In the genomic region with DNA sequence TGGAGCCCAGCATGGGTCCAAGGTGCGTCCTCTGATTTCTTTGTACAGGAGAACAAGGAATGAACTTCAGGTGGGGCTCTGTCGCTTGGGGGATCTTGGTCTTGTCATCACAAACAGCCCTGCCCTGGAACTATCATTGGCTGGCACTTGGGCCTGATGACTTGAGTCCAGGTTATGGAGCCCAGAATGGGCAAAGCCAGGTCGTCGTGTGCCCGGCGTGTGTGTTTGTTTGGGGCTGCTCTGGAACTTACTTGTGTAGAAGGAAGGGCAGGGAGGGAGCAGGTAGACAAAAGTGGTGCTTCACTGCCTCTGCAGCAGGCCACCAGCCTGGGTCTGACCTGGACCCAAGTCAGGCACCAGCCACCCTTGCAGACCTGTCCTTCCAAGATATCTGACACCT, we compare ENCODE assay signal across 23 cellular contexts.
DNase-seq lines count a peak whose midpoint lies in the region; ATAC-seq, FAIRE-seq and TF ChIP-seq lines count a peak whose summit lies in the region.
"Had no signal": no experiment of that assay in that cellular context is flagged by ENCODE, and none has a peak within 500 bp of the region (broad histone marks: within the 10 kb centered on the region; RNA-seq: fewer than 3 reads in every experiment).

No MANE protein-coding gene starts in this region.

- ATAC-seq in GM23338 (no peak), HG03432 (IDR thresholded peaks at IDR 0.05; ENCODE audit: unreplicated experiment) (no peak)

- H3K27me3 ChIP-seq in A673 (replicated peaks; ENCODE audit: insufficient read depth, low read depth, low read length, poor library complexity) (no peaks in the 10 kb centered on the region), GM23338 (ENCODE audit: insufficient read depth) (no peaks in the 10 kb centered on the region), osteoblast (ENCODE audit: insufficient read depth, low read length) (peaks cover 6% of the 10 kb centered on the region), mammary epithelial cell (ENCODE audit: insufficient read depth, low read length) (no peaks in the 10 kb centered on the region)

- H3K36me3 ChIP-seq in A673 (ENCODE audit: insufficient read depth, low read length, poor library complexity, severe bottlenecking) (no peaks in the 10 kb centered on the region), GM23338 (ENCODE audit: insufficient read depth) (no peaks in the 10 kb centered on the region), kidney (ENCODE audit: control insufficient read depth in 1 of 2, insufficient read depth in 2 of 2, low read length in 2 of 2) (no peaks in the 10 kb centered on the region), osteoblast (ENCODE audit: insufficient read depth, low read length) (no peaks in the 10 kb centered on the region), mammary epithelial cell (ENCODE audit: insufficient read depth, low read length) (no peaks in the 10 kb centered on the region)

- H3K79me2 ChIP-seq in GM23338 (replicated peaks; ENCODE audit: insufficient read depth) (no peaks in the 10 kb centered on the region), osteoblast (ENCODE audit: insufficient read depth, low read length) (no peaks in the 10 kb centered on the region), mammary epithelial cell (ENCODE audit: insufficient read depth, low read length) (no peaks in the 10 kb centered on the region)

- CTCF ChIA-PET in A673 (lab: Charles Lee) (no interaction called here), mammary epithelial cell (lab: Charles Lee; ENCODE audit: low non-redundant PET) (no interaction called here)

- no peaks in the 10 kb centered on the region for H3K36me3 Mint-ChIP-seq in GM23338 (ENCODE audit: low read depth)

- peaks cover 11% of the 10 kb centered on the region for H3K9me2 ChIP-seq in GM23338 (ENCODE audit: insufficient read depth)

- FAIRE-seq in kidney (lab: Jason Lieb, UNC), result no peak
- FAIRE-seq: GM12878, GM19239, H54, RCC 7860 had no signal

- H3K9me3 ChIP-seq in A673 (ENCODE audit: low read depth, low read length, poor library complexity, severe bottlenecking), result no peaks in the 10 kb centered on the region
- no peaks in the 10 kb centered on the region for H3K9me3 ChIP-seq in kidney (ENCODE audit: control insufficient read depth in 1 of 2, low read length in 2 of 2)
- no peaks in the 10 kb centered on the region for H3K9me3 ChIP-seq in osteoblast (ENCODE audit: low read depth, low read length)
- no peaks in the 10 kb centered on the region for H3K9me3 ChIP-seq in mammary epithelial cell (replicated peaks; ENCODE audit: insufficient read depth, low read length)

- H4K20me1 ChIP-seq in GM23338 (replicated peaks; ENCODE audit: insufficient read depth) (no peaks in the 10 kb centered on the region), osteoblast (ENCODE audit: insufficient read depth, low read length) (no peaks in the 10 kb centered on the region), mammary epithelial cell (ENCODE audit: insufficient read depth, low read length) (no peaks in the 10 kb centered on the region)

- no peak overlapping the region for H3K27ac Mint-ChIP-seq in GM23338

- peaks cover 11% of the 10 kb centered on the region for H3K27me3 Mint-ChIP-seq in GM23338 (ENCODE audit: insufficient read depth, low read depth, poor library complexity)

- intact Hi-C loops in A673 (cut with micrococcal nuclease; ENCODE audit: unreplicated experiment), result no loop called here
- intact Hi-C loops in kidney (cut with DNase I), result no loop called here
- intact Hi-C loops in mammary epithelial cell (cut with micrococcal nuclease), result no loop called here

- peaks cover 6% of the 10 kb centered on the region; the same call in 2 of the 3 replicates for H3K9me3 Mint-ChIP-seq in GM23338
- H3K9me3 Mint-ChIP-seq: HFFc6 had no signal

- BruUV-seq in A673 (replicated peaks; lab: Mats Ljungman, UMichigan) (no TSS peak), mammary epithelial cell (replicated peaks; lab: Mats Ljungman, UMichigan) (no TSS peak)

- H2AFZ ChIP-seq in GM23338, result 0 out of 2 replicates have a peak overlapping the region, but pooled peaks have one; percentile 47
- no peak overlapping the region for H2AFZ ChIP-seq in osteoblast (ENCODE audit: low read length)
- no peak overlapping the region for H2AFZ ChIP-seq in mammary epithelial cell (ENCODE audit: low read depth, low read length)

- POLR2A ChIA-PET in A673 (lab: Charles Lee; ENCODE audit: low non-redundant PET), result no interaction called here

- H3K4me3 Mint-ChIP-seq in GM23338, result no peak overlapping the region
- H3K4me3 Mint-ChIP-seq: HFFc6 had no signal

- TF ChIP-seq CTCF in A673 (conservative IDR thresholded peaks at IDR 0.05; ENCODE audit: low read depth, low read length) (no peak), GM23338 (conservative IDR thresholded peaks at IDR 0.05; ENCODE audit: low read depth in 2 of 2) (no peak), kidney (IDR thresholded peaks at IDR 0.05; ENCODE audit: borderline replicate concordance, extremely low read depth, insufficient read depth) (no peak), osteoblast (IDR thresholded peaks at IDR 0.05; ENCODE audit: extremely low read depth, low read depth, low read length) (no peak), mammary epithelial cell (conservative IDR thresholded peaks at IDR 0.05 in 1 of 2, IDR thresholded peaks at IDR 0.05 in 1 of 2; ENCODE audit: extremely low read depth in 1 of 2, insufficient read depth in 1 of 2, low read depth in 1 of 2, low read length in 2 of 2) (no peak)

- no peak overlapping the region for H3K4me3 ChIP-seq in A673 (ENCODE audit: low read depth, low read length, poor library complexity, severe bottlenecking)
- H3K4me3 ChIP-seq in GM23338, result no peak overlapping the region
- H3K4me3 ChIP-seq in kidney (ENCODE audit: low read length in 2 of 2), result no peak overlapping the region
- H3K4me3 ChIP-seq in osteoblast (ENCODE audit: insufficient read depth, low read length), result no peak overlapping the region
- H3K4me3 ChIP-seq in mammary epithelial cell (replicated peaks in 1 of 3; ENCODE audit: insufficient read depth in 1 of 3, low read depth in 2 of 3, low read length in 3 of 3), result no peak overlapping the region
- H3K4me3 ChIP-seq: GM12878, SK-N-MC had no signal

- H3K4me2 ChIP-seq in GM23338 (no peak overlapping the region), osteoblast (ENCODE audit: insufficient read depth, low read length) (no peak overlapping the region), mammary epithelial cell (ENCODE audit: insufficient read depth, low read depth, low read length) (no peak overlapping the region)

- in situ Hi-C loops in mammary epithelial cell (cut with MboI; ENCODE audit: low sequenced_read_pairs in 2 of 2), result no loop called here

- 88% methylated on average over 5 of the region's 6 CpGs for WGBS in mammary epithelial cell (ENCODE audit: low coverage, missing lambda C conversion rate)

- dilution Hi-C loops in mammary epithelial cell (cut with HindIII; ENCODE audit: low sequenced_read_pairs), result no loop called here

- H3K4me1 ChIP-seq in A673 (ENCODE audit: insufficient read depth, low read length, poor library complexity, severe bottlenecking) (peaks cover 16% of the 10 kb centered on the region), GM23338 (ENCODE audit: insufficient read depth) (no peaks in the 10 kb centered on the region), kidney (ENCODE audit: control insufficient read depth in 1 of 2, insufficient read depth in 1 of 2, low read depth in 1 of 2, low read length in 2 of 2) (no peaks in the 10 kb centered on the region), osteoblast (ENCODE audit: insufficient read depth, low read length) (peaks cover 23% of the 10 kb centered on the region), mammary epithelial cell (ENCODE audit: insufficient read depth, low read length) (no peaks in the 10 kb centered on the region)

- H3F3A ChIP-seq in GM23338 (replicated peaks; ENCODE audit: low read depth), result no peaks in the 10 kb centered on the region

- H3K27ac ChIP-seq in A673 (ENCODE audit: low read depth, low read length, poor library complexity, severe bottlenecking), result peak overlapping the region; percentile 65
- H3K27ac ChIP-seq in GM23338 (ENCODE audit: low read depth), result no peak overlapping the region
- no peak overlapping the region for H3K27ac ChIP-seq in kidney (ENCODE audit: low read depth in 2 of 2, low read length in 2 of 2)
- H3K27ac ChIP-seq in osteoblast (ENCODE audit: low read depth, low read length), result no peak overlapping the region
- no peak overlapping the region for H3K27ac ChIP-seq in mammary epithelial cell (ENCODE audit: insufficient read depth, low read depth, low read length)

- H3K4me1 Mint-ChIP-seq in GM23338, result peaks cover 7% of the 10 kb centered on the region

- no peak for DNase-seq in A673 (ENCODE audit: low spot score)
- no peak for DNase-seq in GM23338 (ENCODE audit: low spot score)
- DNase-seq in kidney, result peak; percentile 31
- DNase-seq in osteoblast (ENCODE audit: insufficient read length, low spot score, missing footprints), result peak; percentile 59
- DNase-seq in COLO668 (lab: John Stamatoyannopoulos, UW; ENCODE audit: unreplicated experiment), result no peak
- no peak for DNase-seq in mammary epithelial cell
- no peak for DNase-seq in EL
- DNase-seq: C1 segment of cervical spinal cord; GDM1; HFFc6; NCI-H1048; NCI-H146; NCI-H2029 treated with DMSO at 0.1 percent for 48 hours; NCI-H2171; NCI-H446 treated with DMSO at 0.1 percent for 48 hours; NK-92 treated with Interleukin-12 subunit alpha and Interleukin-12 subunit beta, amount 100 ng/mL, for 24 hours; SHP77 had no signal

- H3K9ac ChIP-seq in kidney (ENCODE audit: low read length in 2 of 2), result no peak overlapping the region
- no peak overlapping the region for H3K9ac ChIP-seq in mammary epithelial cell (ENCODE audit: insufficient read depth, low read length)

TF ChIP-seq in GM23338, 12 proteins besides CTCF, POLR2A, EP300 and RAD21 (continues in another document):
- no peak for TF ChIP-seq NANOG (IDR thresholded peaks at IDR 0.05; ENCODE audit: borderline replicate concordance)
- no peak for TF ChIP-seq STAT1 (IDR thresholded peaks at IDR 0.05; ENCODE audit: unreplicated experiment)
- no peak for TF ChIP-seq CREB1 (CRISPR knock-in tag; IDR thresholded peaks at IDR 0.05; ENCODE audit: low read depth)

Comparison
In these comparisons a context has a peak if more than half of its experiments do, and no peak if none do; other contexts are left out.
1. DNase-seq: peak in kidney (single experiment) and osteoblast (single experiment); none in A673 (single experiment), GM23338 (single experiment), COLO668 (single experiment), mammary epithelial cell (single experiment) and EL (single experiment).